17 cellular contexts compared by ENCODE assay signal in genomic region chr10:69379800-69380199, GRCh38. TPM values are rescaled to one million over a fixed set of nuclear protein-coding genes. Genes with fewer than 3 reads are reported as not detected.
DNase-seq lines count a peak whose midpoint lies in the region; ATAC-seq, FAIRE-seq and TF ChIP-seq lines count a peak whose summit lies in the region.
"Had no signal": no experiment of that assay in that cellular context is flagged by ENCODE, and none has a peak within 500 bp of the region (broad histone marks: within the 10 kb centered on the region; RNA-seq: fewer than 3 reads in every experiment).

No MANE protein-coding gene starts in this region.

- TF ChIP-seq CTCF in GM23338 (conservative IDR thresholded peaks at IDR 0.05; ENCODE audit: low read depth in 2 of 2) (no peak), K562 (IDR thresholded peaks at IDR 0.05 in 2 of 3, conservative IDR thresholded peaks at IDR 0.05 in 1 of 3; ENCODE audit: insufficient read depth in 2 of 3, low read depth in 1 of 3, low read length in 3 of 3) (no peak)

- peaks cover 12% of the 10 kb centered on the region; the same call in 1 of the 2 replicates for H3F3A ChIP-seq in GM23338 (replicated peaks; ENCODE audit: low read depth)

- no peak for TF ChIP-seq EP300 in K562 (IDR thresholded peaks at IDR 0.05; ENCODE audit: low read length)

- no peak for TF ChIP-seq POLR2A in K562 (conservative IDR thresholded peaks at IDR 0.05)

- in situ Hi-C loops in K562 (cut with MboI) = no loop called here

- 94% methylated on average over 16 of the region's 16 CpGs for WGBS in K562 (ENCODE audit: insufficient coverage, low coverage, missing lambda C conversion rate)

- H3K4me3 ChIP-seq in GM23338 (no peak overlapping the region), K562 (no peak overlapping the region)

- H3K4me3 Mint-ChIP-seq in activated naive CD4-positive, alpha-beta T cell treated with anti-CD3 and anti-CD28 coated beads, Interleukin-2, amount 50 U/mL, for 24 hours = no peak overlapping the region
- no peak overlapping the region for H3K4me3 Mint-ChIP-seq in GM23338
- H3K4me3 Mint-ChIP-seq: CD4-positive, CD25-positive, alpha-beta regulatory T cell; H9 had no signal

- no peak overlapping the region for H3K4me2 ChIP-seq in GM23338
- no peak overlapping the region for H3K4me2 ChIP-seq in K562 (ENCODE audit: insufficient read depth, low read length)

- CTCF ChIA-PET in K562 (lab: Yijun Ruan, JAX; ENCODE audit: low intra/inter-chr PET ratio) = no interaction called here

- H4K20me1 ChIP-seq in GM23338 (replicated peaks; ENCODE audit: insufficient read depth) (peaks cover 3% of the 10 kb centered on the region; the same call in 1 of the 2 replicates), K562 (replicated peaks; ENCODE audit: control insufficient read depth, insufficient read depth, low read length) (peaks cover 10% of the 10 kb centered on the region; the same call in 1 of the 2 replicates)

- no peaks in the 10 kb centered on the region for H3K9me2 ChIP-seq in GM23338 (ENCODE audit: insufficient read depth)

- H3K27me3 Mint-ChIP-seq in activated naive CD4-positive, alpha-beta T cell treated with anti-CD3 and anti-CD28 coated beads, Interleukin-2, amount 50 U/mL, for 24 hours = no peaks in the 10 kb centered on the region
- peaks cover 9% of the 10 kb centered on the region for H3K27me3 Mint-ChIP-seq in GM23338 (ENCODE audit: insufficient read depth, low read depth, poor library complexity)
- H3K27me3 Mint-ChIP-seq: CD4-positive, CD25-positive, alpha-beta regulatory T cell had no signal

- H3K36me3 ChIP-seq in GM23338 (ENCODE audit: insufficient read depth) (peaks cover 68% of the 10 kb centered on the region), K562 (ENCODE audit: control insufficient read depth, insufficient read depth, low read length) (peaks cover 100% of the 10 kb centered on the region)

- no peaks in the 10 kb centered on the region for H3K9me3 Mint-ChIP-seq in activated naive CD4-positive, alpha-beta T cell treated with anti-CD3 and anti-CD28 coated beads, Interleukin-2, amount 50 U/mL, for 24 hours
- H3K9me3 Mint-ChIP-seq in GM23338 = no peaks in the 10 kb centered on the region
- H3K9me3 Mint-ChIP-seq: CD4-positive, CD25-positive, alpha-beta regulatory T cell; H9 had no signal

- H3K9ac ChIP-seq in K562 (ENCODE audit: insufficient read depth in 1 of 2, low read depth in 2 of 2, low read length in 2 of 2) = peak overlapping the region in 1 of 2 experiments; percentile 59; a peak in 2 of 4 replicates

- ATAC-seq in GM23338 (no peak), K562 (no peak)

- no TSS peak for BruUV-seq in K562 (replicated peaks; lab: Mats Ljungman, UMichigan)

- no peak for TF ChIP-seq RAD21 in K562 (CRISPR knock-in tag; conservative IDR thresholded peaks at IDR 0.05 in 1 of 2, IDR thresholded peaks at IDR 0.05 in 1 of 2)

- H3K79me2 ChIP-seq in GM23338 (replicated peaks; ENCODE audit: insufficient read depth) (peaks cover 42% of the 10 kb centered on the region), K562 (ENCODE audit: control insufficient read depth, insufficient read depth, low read length) (peaks cover 5% of the 10 kb centered on the region)

- H3K27me3 ChIP-seq in GM23338 (ENCODE audit: insufficient read depth) = no peaks in the 10 kb centered on the region
- no peaks in the 10 kb centered on the region for H3K27me3 ChIP-seq in K562 (ENCODE audit: control insufficient read depth in 2 of 2, insufficient read depth in 2 of 2, low read length in 2 of 2)
- H3K27me3 ChIP-seq: BE2C had no signal

- peak overlapping the region; percentile 35 for H3K27ac Mint-ChIP-seq in activated naive CD4-positive, alpha-beta T cell treated with anti-CD3 and anti-CD28 coated beads, Interleukin-2, amount 50 U/mL, for 24 hours
- no peak overlapping the region for H3K27ac Mint-ChIP-seq in GM23338

- no peak for DNase-seq in activated naive CD4-positive, alpha-beta T cell treated with anti-CD3 and anti-CD28 coated beads, Interleukin-2, amount 50 U/mL, for 16 hours
- DNase-seq in GM23338 (ENCODE audit: low spot score) (no peak), K562 (ENCODE audit: extremely low read depth in 1 of 4, low spot score in 3 of 4) (no peak), islet precursor cell (no peak), anterior cingulate cortex (lab: John Stamatoyannopoulos, UW) (no peak)
- no peak for DNase-seq in activated effector memory CD4-positive, alpha-beta T cell treated with Interleukin-2 at 50 U/mL for 16 hours
- DNase-seq: BE2C; C1 segment of cervical spinal cord; CD4-positive, CD25-positive, alpha-beta regulatory T cell; DMS79 treated with DMSO at 0.1 percent for 48 hours; GF-D8; H9; IMR-90 had no signal

- H2AFZ ChIP-seq in GM23338 = no peak overlapping the region
- H2AFZ ChIP-seq in K562 (ENCODE audit: low read depth, low read length) = no peak overlapping the region

- H3K27ac ChIP-seq in GM23338 (ENCODE audit: low read depth) (0 out of 2 replicates have a peak overlapping the region, but pooled peaks have one; percentile 19), K562 (ENCODE audit: extremely low read depth, low read depth, low read length) (no peak overlapping the region)

- H3K36me3 Mint-ChIP-seq in activated naive CD4-positive, alpha-beta T cell treated with anti-CD3 and anti-CD28 coated beads, Interleukin-2, amount 50 U/mL, for 24 hours = peaks cover 10% of the 10 kb centered on the region
- peaks cover 87% of the 10 kb centered on the region for H3K36me3 Mint-ChIP-seq in GM23338 (ENCODE audit: low read depth)

- FAIRE-seq in K562 (lab: Jason Lieb, UNC) = no peak
- FAIRE-seq: H1, HTR-8/SVneo had no signal

- intact Hi-C loops in K562 (cut with micrococcal nuclease) = no loop called here

- H3K4me1 Mint-ChIP-seq in activated naive CD4-positive, alpha-beta T cell treated with anti-CD3 and anti-CD28 coated beads, Interleukin-2, amount 50 U/mL, for 24 hours = no peaks in the 10 kb centered on the region
- H3K4me1 Mint-ChIP-seq in GM23338 = peaks cover 36% of the 10 kb centered on the region

- peaks cover 14% of the 10 kb centered on the region; the same call in 1 of the 2 replicates for H3K4me1 ChIP-seq in GM23338 (ENCODE audit: insufficient read depth)
- H3K4me1 ChIP-seq in K562 (replicated peaks in 1 of 2; ENCODE audit: control insufficient read depth in 2 of 2, insufficient read depth in 2 of 2, low read length in 2 of 2) = peaks cover 0 to 10% of the 10 kb centered on the region in 2 experiments; a peak in 1 of 5 replicates
- H3K4me1 ChIP-seq: BE2C had no signal

- no peaks in the 10 kb centered on the region for H3K9me1 ChIP-seq in K562 (ENCODE audit: control insufficient read depth, insufficient read depth, low read length)

- POLR2A ChIA-PET in K562 (lab: Yijun Ruan, JAX) = interaction anchor here (0.8 to 1.8 kb wide), 3 partner anchors 10 to 27 kb away, joined by 3 to 8 read pairs (median 3); no protein-coding TSS in a partner anchor

- H3K9me3 ChIP-seq in K562 (replicated peaks; ENCODE audit: control insufficient read depth, insufficient read depth, low read depth, low read length) = no peaks in the 10 kb centered on the region
- H3K9me3 ChIP-seq: BE2C had no signal

TF ChIP-seq in GM23338, 12 proteins besides CTCF, POLR2A, EP300 and RAD21 (continues in another document):
- TF ChIP-seq EZH2phosphoT487 (IDR thresholded peaks at IDR 0.05; ENCODE audit: unreplicated experiment) = no peak
- no peak for TF ChIP-seq NANOG (IDR thresholded peaks at IDR 0.05; ENCODE audit: borderline replicate concordance)
- TF ChIP-seq STAT1 (IDR thresholded peaks at IDR 0.05; ENCODE audit: unreplicated experiment) = no peak

TF ChIP-seq in K562, 482 proteins besides CTCF, POLR2A, EP300 and RAD21:
- peak; percentile 79 for TF ChIP-seq RBM22 (IDR thresholded peaks at IDR 0.05; ENCODE audit: low read depth, low read length, poor library complexity, severe bottlenecking)
- no peak for TF ChIP-seq ZNF311 (CRISPR knock-in tag; IDR thresholded peaks at IDR 0.05)
- TF ChIP-seq POLR2G (IDR thresholded peaks at IDR 0.05; ENCODE audit: low read depth, low read length) = peak; percentile 37; the same call in 1 of the 2 replicates
- no peak for TF ChIP-seq ZNF41 (CRISPR knock-in tag; conservative IDR thresholded peaks at IDR 0.05)
- no peak for TF ChIP-seq STAG1 (CRISPR knock-in tag; IDR thresholded peaks at IDR 0.05; ENCODE audit: borderline replicate concordance)

RNA-seq across cellular contexts. Expression of gene TACR2, which starts 36.9 kb away (rescaled TPM):
- total RNA-seq in GM23338 (2014; rRNA removed; shearing (Covaris generic)) = 0.54 TPM in 1 of 2 replicates, not detected in the other
- polyA plus RNA-seq in GM23338 (2016; fragmentation: Nextera tagmentation; extraction: Ambion mirVana) (not detected in 2 replicates), K562 (2011; rRNA removed) (not detected in 2 replicates), K562 (2014; fragmentation: Illumina TruSeq; extraction: Trizol) (not detected in 2 replicates), K562 (2014; fragmentation: Nextera tagmentation; extraction: Ambion mirVana) (not detected), K562 (2014; rRNA removed) (not detected in 2 replicates)
- not detected in 2 replicates for total RNA-seq in K562 (2011; cell fraction: chromatin; rRNA removed; ENCODE audit: low replicate concordance)
- not detected in 2 replicates for total RNA-seq in K562 (2011; cell fraction: nucleolus; rRNA removed)
- not detected in 2 replicates for total RNA-seq in K562 (2011; cell fraction: nucleoplasm; rRNA removed)
- total RNA-seq in K562 (2014; rRNA removed) (not detected in 2 replicates), K562 (2014; rRNA removed; fragmentation: Illumina TruSeq; extraction: Trizol) (not detected in 2 replicates), K562 (2015; rRNA removed; fragmentation: Illumina TruSeq; extraction: Trizol) (not detected in 2 replicates), K562 (2021) (not detected in 2 replicates)
- polyA plus RNA-seq in K562 (2011; cell fraction: cytosol; rRNA removed) = not detected in 2 replicates
- polyA plus RNA-seq in K562 (2011; cell fraction: nucleus; rRNA removed) = not detected in 2 replicates
- 0.20 and 0.22 TPM in 2 replicates for polyA plus RNA-seq in K562 (2012)
- not detected in 2 replicates for polyA minus RNA-seq in K562 (2011; rRNA and poly(A)+ RNA removed)
- polyA minus RNA-seq in K562 (2011; cell fraction: cytosol; rRNA and poly(A)+ RNA removed) = not detected in 2 replicates
- not detected in 2 replicates for polyA minus RNA-seq in K562 (2011; cell fraction: nucleus; rRNA and poly(A)+ RNA removed)
- total RNA-seq: A172; CD4-positive, CD25-positive, alpha-beta regulatory T cell; H1; H9; IMR-90 had no signal
- polyA plus RNA-seq: IMR-90 had no signal
